In the genomic region with DNA sequence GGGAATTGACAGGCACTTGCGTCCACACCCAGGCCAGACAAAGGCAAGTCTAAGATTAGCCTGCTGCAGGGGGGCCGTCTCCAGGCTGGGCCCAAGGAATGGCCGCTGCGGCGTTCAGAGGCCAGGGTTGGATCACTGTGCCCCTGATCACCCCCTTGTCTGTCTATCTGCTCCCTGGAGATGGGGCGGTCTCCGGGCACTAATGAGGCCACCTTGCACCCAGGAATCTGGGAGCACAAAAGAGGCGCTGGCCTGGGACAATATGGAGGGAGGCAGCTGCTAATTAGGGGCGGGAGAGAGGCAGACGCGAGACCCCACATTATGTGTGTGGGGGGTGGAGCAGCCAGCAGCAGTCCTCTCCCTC, we compare ENCODE assay signal across 1 cellular context.
TF ChIP-seq lines count a peak whose summit lies in the region.

No MANE protein-coding gene starts in this region.

TF ChIP-seq in GM23338, 12 proteins besides CTCF, POLR2A, EP300 and RAD21 (continued from another document):
- TF ChIP-seq ZNF114 (CRISPR knock-in tag; IDR thresholded peaks at IDR 0.05) (no peak), STAT1 (IDR thresholded peaks at IDR 0.05; ENCODE audit: unreplicated experiment) (no peak), JUNB (IDR thresholded peaks at IDR 0.05; ENCODE audit: unreplicated experiment) (no peak), POLR2AphosphoS5 (IDR thresholded peaks at IDR 0.05; ENCODE audit: low read depth) (no peak), EZH2 (IDR thresholded peaks at IDR 0.05; ENCODE audit: low read depth, unreplicated experiment) (no peak)
